In the genomic region with DNA sequence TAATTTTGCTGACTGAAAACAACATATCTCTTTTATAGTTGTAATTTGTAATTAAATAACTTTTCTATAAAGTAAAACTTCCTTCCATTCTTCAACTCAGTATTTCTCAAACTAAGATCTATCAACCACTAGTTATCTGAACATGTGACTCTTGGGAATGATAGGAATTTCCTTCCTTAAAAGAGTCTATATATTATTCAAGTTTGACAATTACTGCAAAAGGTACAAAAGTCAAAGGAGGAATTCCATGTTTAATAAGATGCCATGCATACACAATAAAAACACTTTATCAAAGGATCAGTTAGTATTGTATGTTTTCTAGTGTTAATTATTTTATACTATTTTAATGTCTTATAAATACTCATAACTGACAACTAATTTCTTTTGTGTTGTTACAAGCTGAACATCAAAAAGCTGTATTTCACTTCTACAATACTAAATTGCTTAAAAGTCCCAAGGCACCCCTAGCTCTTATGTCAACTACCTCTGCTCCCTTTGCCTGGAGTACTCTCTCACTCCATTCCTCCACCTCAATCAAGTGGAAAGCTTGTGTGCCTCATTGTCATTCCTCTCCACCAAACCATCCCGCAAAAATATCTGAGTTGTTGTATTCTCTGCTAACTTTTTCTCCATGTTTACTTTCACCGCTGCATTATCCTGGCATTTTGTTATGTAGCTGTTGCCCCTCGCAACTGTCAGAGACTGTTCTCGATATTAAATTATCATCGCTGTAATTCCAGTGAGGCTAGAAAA, we compare ENCODE assay signal across 13 cellular contexts.
"Had no signal": no experiment of that assay in that cellular context is flagged by ENCODE, and none has a peak within 500 bp of the region (broad histone marks: within the 10 kb centered on the region; RNA-seq: fewer than 3 reads in every experiment).

No MANE protein-coding gene starts in this region.

- ATAC-seq: activated T-cell treated with anti-CD3 and anti-CD28 coated beads, Interleukin-2, amount 50 U/mL, for 72 hours; left lobe of liver had no signal

- H3K9me3 ChIP-seq: ovary, stomach, thoracic aorta had no signal

- DNase-seq: activated CD4-positive, alpha-beta memory T cell treated with anti-CD3 and anti-CD28 coated beads, Interleukin-2, amount 10 ng/mL, durations not matched to agents 7 days and 5 days; activated naive CD8-positive, alpha-beta T cell treated with anti-CD3 and anti-CD28 coated beads, Interleukin-2, amount 10 ng/mL, durations not matched to agents 7 days and 5 days; activated T-cell treated with anti-CD3 and anti-CD28 coated beads, Interleukin-2, amount 50 U/mL, for 72 hours; anterior cingulate cortex; hypothalamus; ovary; retina; stimulated activated CD4-positive, alpha-beta T cell treated with anti-CD3 and anti-CD28 coated beads, Interleukin-4, amount 100 ng/mL, for 4 hours; stomach; T-helper 9 cell had no signal

- H3K27ac Mint-ChIP-seq: activated CD4-positive, alpha-beta memory T cell treated with anti-CD3 and anti-CD28 coated beads, Interleukin-2, amount 10 ng/mL, durations not matched to agents 7 days and 5 days; activated naive CD8-positive, alpha-beta T cell treated with anti-CD3 and anti-CD28 coated beads, Interleukin-2, amount 10 ng/mL, durations not matched to agents 7 days and 5 days; activated T-cell treated with anti-CD3 and anti-CD28 coated beads, Interleukin-2, amount 50 U/mL, for 72 hours; memory B cell had no signal

- H3K36me3 ChIP-seq: ovary, stomach, thoracic aorta had no signal

- H3K4me3 Mint-ChIP-seq: activated CD4-positive, alpha-beta memory T cell treated with anti-CD3 and anti-CD28 coated beads, Interleukin-2, amount 10 ng/mL, durations not matched to agents 7 days and 5 days; activated naive CD8-positive, alpha-beta T cell treated with anti-CD3 and anti-CD28 coated beads, Interleukin-2, amount 10 ng/mL, durations not matched to agents 7 days and 5 days; activated T-cell treated with anti-CD3 and anti-CD28 coated beads, Interleukin-2, amount 50 U/mL, for 72 hours; memory B cell had no signal

- H3K27ac ChIP-seq: ovary, stomach, thoracic aorta had no signal

- H3K4me3 ChIP-seq: ovary, stomach, thoracic aorta had no signal

- H3K27me3 ChIP-seq: ovary, stomach had no signal

- H3K9me3 Mint-ChIP-seq: activated naive CD8-positive, alpha-beta T cell treated with anti-CD3 and anti-CD28 coated beads, Interleukin-2, amount 10 ng/mL, durations not matched to agents 7 days and 5 days had no signal

- H3K27me3 Mint-ChIP-seq: activated CD4-positive, alpha-beta memory T cell treated with anti-CD3 and anti-CD28 coated beads, Interleukin-2, amount 10 ng/mL, durations not matched to agents 7 days and 5 days; activated naive CD8-positive, alpha-beta T cell treated with anti-CD3 and anti-CD28 coated beads, Interleukin-2, amount 10 ng/mL, durations not matched to agents 7 days and 5 days had no signal

- H3K4me1 Mint-ChIP-seq: activated CD4-positive, alpha-beta memory T cell treated with anti-CD3 and anti-CD28 coated beads, Interleukin-2, amount 10 ng/mL, durations not matched to agents 7 days and 5 days; activated naive CD8-positive, alpha-beta T cell treated with anti-CD3 and anti-CD28 coated beads, Interleukin-2, amount 10 ng/mL, durations not matched to agents 7 days and 5 days; memory B cell had no signal

- H3K36me3 Mint-ChIP-seq: activated naive CD8-positive, alpha-beta T cell treated with anti-CD3 and anti-CD28 coated beads, Interleukin-2, amount 10 ng/mL, durations not matched to agents 7 days and 5 days; memory B cell had no signal
